In genomic region chr12:77999074-77999715, GRCh38 we compare ENCODE assay signal across 10 cellular contexts.
A peak's percentile ranks its signal among the peaks of the same experiment; 100 is the strongest.
DNase-seq lines count a peak whose midpoint lies in the region; ATAC-seq lines count a peak whose summit lies in the region.
"Had no signal": no experiment of that assay in that cellular context is flagged by ENCODE, and none has a peak within 500 bp of the region (broad histone marks: within the 10 kb centered on the region; RNA-seq: fewer than 3 reads in every experiment).

No MANE protein-coding gene starts in this region.

- H3K36me3 Mint-ChIP-seq in dendritic cell treated with granulocyte-macrophage colony-stimulating factor and Interleukin-4, amounts not matched to agents 40 ng/mL and 50 ng/mL, for 4 days (ENCODE audit: low read depth), result no peaks in the 10 kb centered on the region
- no peaks in the 10 kb centered on the region for H3K36me3 Mint-ChIP-seq in immature natural killer cell

- H3K27ac Mint-ChIP-seq in dendritic cell treated with granulocyte-macrophage colony-stimulating factor and Interleukin-4, amounts not matched to agents 40 ng/mL and 50 ng/mL, for 4 days, result peak overlapping the region; percentile 73
- H3K27ac Mint-ChIP-seq in immature natural killer cell, result no peak overlapping the region

- H3K9me3 Mint-ChIP-seq in dendritic cell treated with granulocyte-macrophage colony-stimulating factor and Interleukin-4, amounts not matched to agents 40 ng/mL and 50 ng/mL, for 4 days, result no peaks in the 10 kb centered on the region
- H3K9me3 Mint-ChIP-seq in immature natural killer cell, result peaks cover 0 to 8% (median 2%) of the 10 kb centered on the region in 6 donors

- H3K4me1 Mint-ChIP-seq in dendritic cell treated with granulocyte-macrophage colony-stimulating factor and Interleukin-4, amounts not matched to agents 40 ng/mL and 50 ng/mL, for 4 days (ENCODE audit: low read depth), result peaks cover 10% of the 10 kb centered on the region
- no peaks in the 10 kb centered on the region for H3K4me1 Mint-ChIP-seq in immature natural killer cell

- peak; percentile 66 for ATAC-seq in GM18499 (IDR thresholded peaks at IDR 0.05; ENCODE audit: insufficient read depth, unreplicated experiment)
- peak; percentile 71 for ATAC-seq in GM21619 (IDR thresholded peaks at IDR 0.05; ENCODE audit: unreplicated experiment)
- ATAC-seq in HG03460 (IDR thresholded peaks at IDR 0.05; ENCODE audit: unreplicated experiment), result peak; percentile 68

- no peak overlapping the region for H3K4me3 Mint-ChIP-seq in dendritic cell treated with granulocyte-macrophage colony-stimulating factor and Interleukin-4, amounts not matched to agents 40 ng/mL and 50 ng/mL, for 4 days
- no peak overlapping the region for H3K4me3 Mint-ChIP-seq in immature natural killer cell

- DNase-seq in stimulated activated naive CD4-positive, alpha-beta T cell (lab: John Stamatoyannopoulos, UW), result no peak
- no peak for DNase-seq in central memory CD4-positive, alpha-beta T cell
- DNase-seq in H7 (no peak), immature natural killer cell (no peak)
- DNase-seq: DND-41 had no signal

- no peak overlapping the region for H3K4me3 ChIP-seq in H7 (ENCODE audit: insufficient read depth, low read depth, low read length)
- H3K4me3 ChIP-seq: K562 had no signal

- H3K27me3 Mint-ChIP-seq in dendritic cell treated with granulocyte-macrophage colony-stimulating factor and Interleukin-4, amounts not matched to agents 40 ng/mL and 50 ng/mL, for 4 days, result no peaks in the 10 kb centered on the region
- H3K27me3 Mint-ChIP-seq in immature natural killer cell (ENCODE audit: low read depth in 3 of 3), result no peaks in the 10 kb centered on the region

- intact Hi-C loops in dendritic cell treated with granulocyte-macrophage colony-stimulating factor and Interleukin-4, amounts not matched to agents 40 ng/mL and 50 ng/mL, for 4 days (cut with micrococcal nuclease), result loop anchor here (2.0 kb wide), 1 partner anchor 122 kb away; no protein-coding TSS in a partner anchor

- H3K36me3 ChIP-seq in H7 (replicated peaks; ENCODE audit: control insufficient read depth, insufficient read depth, low read length), result no peaks in the 10 kb centered on the region

- no peaks in the 10 kb centered on the region for H3K27me3 ChIP-seq in H7 (ENCODE audit: control insufficient read depth, insufficient read depth, low read length)
